In the genomic region with DNA sequence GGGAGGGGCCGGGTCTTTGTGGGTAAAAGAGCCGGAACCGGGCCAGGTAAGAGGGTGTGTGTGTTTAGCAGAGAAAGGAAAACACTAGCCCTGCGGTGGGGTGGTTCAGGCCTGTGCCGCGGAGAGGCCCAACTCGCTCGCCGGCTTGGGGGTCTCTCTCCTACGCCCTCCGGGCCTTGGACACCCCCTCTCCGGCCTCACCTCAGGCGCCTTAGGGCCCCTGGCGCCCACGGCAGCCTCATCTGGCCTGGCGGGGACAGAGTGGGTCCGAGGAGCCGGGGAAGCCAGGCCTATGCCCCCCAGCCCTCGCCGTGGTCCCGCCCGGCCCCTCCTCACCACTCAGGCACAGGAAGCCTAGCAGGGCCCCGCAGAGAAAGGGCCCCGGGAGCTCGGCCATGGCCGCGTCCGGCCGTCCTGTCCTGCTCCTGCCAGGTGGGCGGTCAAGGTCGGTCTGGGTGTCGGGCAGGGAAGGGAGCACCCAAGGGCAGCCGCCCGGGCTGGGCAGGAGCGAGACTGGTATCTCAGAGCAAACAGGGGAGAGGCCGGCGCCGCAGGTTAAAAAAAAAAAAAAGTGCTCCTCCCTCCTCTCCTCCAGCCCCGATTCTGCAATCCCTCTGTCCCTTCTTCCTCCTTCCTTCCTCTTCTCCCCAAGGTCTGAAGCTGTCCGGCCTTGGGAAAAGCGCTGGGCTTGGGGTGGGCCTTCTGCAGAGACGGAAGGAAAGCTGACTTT, we compare ENCODE assay signal across 1 cellular context.
TF ChIP-seq lines count a peak whose summit lies in the region.

A gene with protein sequence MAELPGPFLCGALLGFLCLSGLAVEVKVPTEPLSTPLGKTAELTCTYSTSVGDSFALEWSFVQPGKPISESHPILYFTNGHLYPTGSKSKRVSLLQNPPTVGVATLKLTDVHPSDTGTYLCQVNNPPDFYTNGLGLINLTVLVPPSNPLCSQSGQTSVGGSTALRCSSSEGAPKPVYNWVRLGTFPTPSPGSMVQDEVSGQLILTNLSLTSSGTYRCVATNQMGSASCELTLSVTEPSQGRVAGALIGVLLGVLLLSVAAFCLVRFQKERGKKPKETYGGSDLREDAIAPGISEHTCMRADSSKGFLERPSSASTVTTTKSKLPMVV (minus strand): TSS at position 515 of the 730 bp plus-strand sequence. CDS start 118 bp downstream, at position 397.

TF ChIP-seq in IMR-90, 13 proteins besides CTCF, POLR2A, EP300 and RAD21:
- TF ChIP-seq, protein P1, sequence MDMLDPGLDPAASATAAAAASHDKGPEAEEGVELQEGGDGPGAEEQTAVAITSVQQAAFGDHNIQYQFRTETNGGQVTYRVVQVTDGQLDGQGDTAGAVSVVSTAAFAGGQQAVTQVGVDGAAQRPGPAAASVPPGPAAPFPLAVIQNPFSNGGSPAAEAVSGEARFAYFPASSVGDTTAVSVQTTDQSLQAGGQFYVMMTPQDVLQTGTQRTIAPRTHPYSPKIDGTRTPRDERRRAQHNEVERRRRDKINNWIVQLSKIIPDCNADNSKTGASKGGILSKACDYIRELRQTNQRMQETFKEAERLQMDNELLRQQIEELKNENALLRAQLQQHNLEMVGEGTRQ (IDR thresholded peaks at IDR 0.05; ENCODE audit: low read depth, low read length), result no peak
- TF ChIP-seq MAZ (IDR thresholded peaks at IDR 0.05; ENCODE audit: borderline replicate concordance, low read depth, low read length) (no peak), SMC3 (IDR thresholded peaks at IDR 0.05; ENCODE audit: low read depth, low read length) (no peak), FOS (IDR thresholded peaks at IDR 0.05; ENCODE audit: low read depth, low read length) (no peak), CHD1 (IDR thresholded peaks at IDR 0.05; ENCODE audit: low read depth, low read length) (no peak)
TF ChIP-seq in IMR-90: peak in this region for 0.
